2 cellular contexts compared by ENCODE assay signal in genomic region chr12:1720494-1720893, GRCh38.
TF ChIP-seq lines count a peak whose summit lies in the region.

No MANE protein-coding gene starts in this region.

TF ChIP-seq in GM23338, 12 proteins besides CTCF, POLR2A, EP300 and RAD21 (continued from another document):
- TF ChIP-seq REST (IDR thresholded peaks at IDR 0.05; ENCODE audit: unreplicated experiment): no peak
- TF ChIP-seq ETS1 (IDR thresholded peaks at IDR 0.05): no peak
- no peak for TF ChIP-seq STAT1 (IDR thresholded peaks at IDR 0.05; ENCODE audit: unreplicated experiment)
- no peak for TF ChIP-seq ZNF114 (CRISPR knock-in tag; IDR thresholded peaks at IDR 0.05)
- no peak for TF ChIP-seq ZNF462 (CRISPR knock-in tag; IDR thresholded peaks at IDR 0.05)
- TF ChIP-seq POLR2AphosphoS5 (IDR thresholded peaks at IDR 0.05; ENCODE audit: low read depth): no peak
- TF ChIP-seq EZH2phosphoT487 (IDR thresholded peaks at IDR 0.05; ENCODE audit: unreplicated experiment): no peak
- no peak for TF ChIP-seq NANOG (IDR thresholded peaks at IDR 0.05; ENCODE audit: borderline replicate concordance)
- TF ChIP-seq ZNF331 (CRISPR knock-in tag; IDR thresholded peaks at IDR 0.05; ENCODE audit: low read depth): no peak
- no peak for TF ChIP-seq CREB1 (CRISPR knock-in tag; IDR thresholded peaks at IDR 0.05; ENCODE audit: low read depth)

TF ChIP-seq in K562, 482 proteins besides CTCF, POLR2A, EP300 and RAD21:
- TF ChIP-seq E2F1 (CRISPR knock-in tag; IDR thresholded peaks at IDR 0.05) (no peak), SRSF9 (IDR thresholded peaks at IDR 0.05; ENCODE audit: borderline replicate concordance, low read depth, low read length) (no peak), SRSF3 (IDR thresholded peaks at IDR 0.05; ENCODE audit: insufficient read depth, low read length) (no peak), ZNF41 (CRISPR knock-in tag; conservative IDR thresholded peaks at IDR 0.05) (no peak), SAP30 (IDR thresholded peaks at IDR 0.05; ENCODE audit: borderline replicate concordance, insufficient read depth, low read depth, low read length, poor library complexity, severe bottlenecking) (no peak), RAD51 (IDR thresholded peaks at IDR 0.05; ENCODE audit: borderline replicate concordance, low read depth) (no peak), ADNP (tag; IDR thresholded peaks at IDR 0.05) (no peak), HCFC1 (IDR thresholded peaks at IDR 0.05; ENCODE audit: low read depth, low read length) (no peak), ZNF263 (CRISPR knock-in tag; IDR thresholded peaks at IDR 0.05; ENCODE audit: borderline replicate concordance) (no peak), L3MBTL2 (IDR thresholded peaks at IDR 0.05) (no peak)
